In genomic region chr12:32490801-32491200, GRCh38 we compare ENCODE assay signal across 23 cellular contexts.
"Had no signal": no experiment of that assay in that cellular context is flagged by ENCODE, and none has a peak within 500 bp of the region (broad histone marks: within the 10 kb centered on the region; RNA-seq: fewer than 3 reads in every experiment).

No MANE protein-coding gene starts in this region.

- H3K36me3 Mint-ChIP-seq: immature natural killer cell; naive B cell; stimulated activated effector memory CD8-positive, alpha-beta T cell treated with anti-CD3 and anti-CD28 coated beads, Interleukin-12 subunit alpha, Interleukin-12 subunit beta, amount 100 ng/mL, for 72 hours had no signal

- H3K36me3 ChIP-seq: esophagus squamous epithelium, gastroesophageal sphincter, ovary, right lobe of liver, suprapubic skin, thyroid gland had no signal

- H3K27me3 Mint-ChIP-seq: naive B cell, type B pancreatic cell had no signal

- H3K4me1 Mint-ChIP-seq: immature natural killer cell; stimulated activated effector memory CD8-positive, alpha-beta T cell treated with anti-CD3 and anti-CD28 coated beads, Interleukin-12 subunit alpha, Interleukin-12 subunit beta, amount 100 ng/mL, for 72 hours had no signal

- H3K4me3 Mint-ChIP-seq: immature natural killer cell; naive B cell; nephron; stimulated activated effector memory CD8-positive, alpha-beta T cell treated with anti-CD3 and anti-CD28 coated beads, Interleukin-12 subunit alpha, Interleukin-12 subunit beta, amount 100 ng/mL, for 72 hours; type B pancreatic cell had no signal

- H3K9me3 ChIP-seq: esophagus squamous epithelium, gastroesophageal sphincter, ovary, right lobe of liver, suprapubic skin, thyroid gland had no signal

- H3K9me3 Mint-ChIP-seq: immature natural killer cell; naive B cell; nephron; stimulated activated effector memory CD8-positive, alpha-beta T cell treated with anti-CD3 and anti-CD28 coated beads, Interleukin-12 subunit alpha, Interleukin-12 subunit beta, amount 100 ng/mL, for 72 hours; type B pancreatic cell had no signal

- H3K27ac Mint-ChIP-seq: immature natural killer cell; naive B cell; nephron; stimulated activated effector memory CD8-positive, alpha-beta T cell treated with anti-CD3 and anti-CD28 coated beads, Interleukin-12 subunit alpha, Interleukin-12 subunit beta, amount 100 ng/mL, for 72 hours had no signal

- H3K27me3 ChIP-seq: dorsolateral prefrontal cortex, esophagus squamous epithelium, gastroesophageal sphincter, ovary, right lobe of liver, suprapubic skin, thyroid gland had no signal

- DNase-seq: dorsolateral prefrontal cortex; effector memory CD4-positive, alpha-beta T cell; esophagus squamous epithelium; foreskin fibroblast; immature natural killer cell; left cardiac atrium; left ventricle myocardium superior; mesendoderm; naive B cell; ovary; retina; right lobe of liver; stimulated activated CD4-positive, alpha-beta T cell treated with anti-CD3 and anti-CD28 coated beads, Interleukin-4, amount 100 ng/mL, for 1 hour; stimulated activated CD8-positive, alpha-beta memory T cell treated with anti-CD3 and anti-CD28 coated beads, Interleukin-4, amount 100 ng/mL, for 48 hours; stimulated activated naive CD8-positive, alpha-beta T cell treated with anti-CD3 and anti-CD28 coated beads, Interleukin-15, Interleukin-2, amounts not matched to agents 100 U/mL and 50 U/mL, for 24 hours; thyroid gland had no signal

- H3K4me3 ChIP-seq: coronary artery, dorsolateral prefrontal cortex, esophagus squamous epithelium, gastroesophageal sphincter, lung, ovary, right lobe of liver, suprapubic skin, thyroid gland had no signal

- H3K27ac ChIP-seq: coronary artery, dorsolateral prefrontal cortex, esophagus squamous epithelium, gastroesophageal sphincter, ovary, right lobe of liver, suprapubic skin, thyroid gland had no signal

- ATAC-seq: gastroesophageal sphincter; left cardiac atrium; left ventricle myocardium superior; stimulated activated effector memory CD8-positive, alpha-beta T cell treated with anti-CD3 and anti-CD28 coated beads, Interleukin-12 subunit alpha, Interleukin-12 subunit beta, amount 100 ng/mL, for 72 hours; stimulated activated naive CD8-positive, alpha-beta T cell treated with anti-CD3 and anti-CD28 coated beads, Interleukin-15, Interleukin-2, amounts not matched to agents 100 U/mL and 50 U/mL, for 24 hours had no signal
